8 cellular contexts compared by ENCODE assay signal in the genomic region with DNA sequence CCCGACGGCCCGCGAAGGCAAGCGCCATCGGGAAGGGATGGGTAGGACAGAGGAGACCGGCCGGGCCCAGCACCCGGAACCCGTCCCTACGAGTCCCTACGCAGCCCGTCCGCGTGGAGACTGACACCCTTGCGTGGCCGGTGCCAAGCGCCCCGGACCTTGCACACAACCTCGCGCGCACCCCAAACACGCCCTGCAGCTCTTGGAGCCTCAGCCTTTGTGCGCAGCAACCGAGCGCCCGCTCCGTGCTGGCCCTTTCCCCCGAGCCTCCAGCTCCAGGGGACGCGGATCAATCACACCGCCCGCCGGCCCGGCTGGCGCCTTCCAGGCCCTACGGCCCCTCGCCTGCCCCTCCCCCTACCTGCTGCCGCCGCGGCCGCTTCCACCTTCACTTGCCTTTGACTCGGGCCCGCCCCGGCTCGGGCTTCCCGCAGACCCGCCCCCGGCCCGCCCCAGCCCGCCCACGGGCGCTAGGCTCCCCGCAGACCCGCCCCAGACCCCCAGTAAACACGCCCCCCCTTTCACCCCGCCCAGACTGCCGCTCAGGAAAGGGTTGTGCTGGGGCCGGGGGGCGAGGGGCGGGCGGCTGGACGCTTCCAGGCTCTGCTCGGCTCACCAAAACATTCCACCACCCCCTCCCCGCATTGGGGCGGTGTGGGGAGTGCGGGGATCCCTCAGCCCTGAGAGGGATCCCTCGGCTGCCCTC. TPM values are rescaled to one million over a fixed set of nuclear protein-coding genes. Genes with fewer than 3 reads are reported as not detected.
DNase-seq lines count a peak whose midpoint lies in the region; ATAC-seq and TF ChIP-seq lines count a peak whose summit lies in the region.

A gene (minus strand): TSS at position 394 of the 706 bp plus-strand sequence. CDS start 1,746 bp downstream, outside the sequence.

- peak in 2 of 4 donors; percentile 50 to 51 for TF ChIP-seq POLR2A in upper lobe of left lung (IDR thresholded peaks at IDR 0.05)

- CTCF ChIA-PET in T-cell (lab: Charles Lee): interaction anchor here in 1 of 2 donors (0.5 kb wide), 1 partner anchor 84 kb away, joined by 3 read pairs; no protein-coding TSS in a partner anchor

- peaks cover 11% of the 10 kb centered on the region for H3K36me3 Mint-ChIP-seq in T-cell

- peak within 1 kb of the TSS; percentile 87 to 91 (median 89) for H3K4me3 Mint-ChIP-seq in T-cell

- DNase-seq in CD1c-positive myeloid dendritic cell (ENCODE audit: extremely low spot score): peak; percentile 51
- peak; percentile 49 for DNase-seq in HPDE6-E6E7 (ENCODE audit: extremely low spot score)
- peak; percentile 54 to 83 (median 72) for DNase-seq in T-cell
- peak; percentile 72 for DNase-seq in right atrium auricular region (ENCODE audit: low spot score)
- DNase-seq in putamen (ENCODE audit: low spot score): peak; percentile 84
- peak; percentile 85 to 95 for DNase-seq in upper lobe of left lung

- peaks cover 0 to 38% of the 10 kb centered on the region in 2 donors for H3K4me1 ChIP-seq in right atrium auricular region
- peaks cover 29 to 36% (median 30%) of the 10 kb centered on the region in 4 donors for H3K4me1 ChIP-seq in upper lobe of left lung

- H3K27me3 Mint-ChIP-seq in T-cell: peaks cover 0 to 2% of the 10 kb centered on the region in 2 donors

- peaks cover 18 to 25% (median 18%) of the 10 kb centered on the region in 3 donors for H3K4me1 Mint-ChIP-seq in T-cell

- peak; percentile 91 to 94 (median 93) for ATAC-seq in T-cell (replicated peaks in 1 of 4)
- ATAC-seq in upper lobe of left lung (ENCODE audit: low FRiP score in 2 of 2): peak; percentile 81 to 90
- ATAC-seq in GM21786 (IDR thresholded peaks at IDR 0.05; ENCODE audit: unreplicated experiment): no peak

- H3K27me3 ChIP-seq in right atrium auricular region: no peaks in the 10 kb centered on the region
- peaks cover 0 to 8% (median 1%) of the 10 kb centered on the region in 4 donors for H3K27me3 ChIP-seq in upper lobe of left lung

- no peaks in the 10 kb centered on the region for H3K9me3 Mint-ChIP-seq in T-cell

- H3K27ac ChIP-seq in adipose tissue (ENCODE audit: low read depth, low read length) (no peak within 1 kb of the TSS), right atrium auricular region (peak within 1 kb of the TSS; percentile 96 to 98), upper lobe of left lung (peak within 1 kb of the TSS; percentile 80 to 93 (median 88))

- no peak for TF ChIP-seq CTCF in right atrium auricular region (IDR thresholded peaks at IDR 0.05)
- peak in 1 of 6 experiments; percentile 11 for TF ChIP-seq CTCF in upper lobe of left lung (IDR thresholded peaks at IDR 0.05)

- WGBS in adipose tissue, 3 donors: 0 to 1% (median 1%) methylated on average over 54 to 68 of the region's 68 CpGs
- WGBS in upper lobe of left lung, 2 donors: 0 to 7% methylated on average over 6 to 7 of the region's 68 CpGs

- peak within 1 kb of the TSS; percentile 48 to 86 for H3K27ac Mint-ChIP-seq in T-cell

- H3K36me3 ChIP-seq in right atrium auricular region (peaks cover 23% of the 10 kb centered on the region), upper lobe of left lung (peaks cover 0 to 22% (median 2%) of the 10 kb centered on the region in 4 donors)

- no peak for TF ChIP-seq EP300 in upper lobe of left lung (IDR thresholded peaks at IDR 0.05)

- POLR2A ChIA-PET in T-cell (lab: Charles Lee): interaction anchor here in 1 of 2 donors (0.6 kb wide), 1 partner anchor 21 kb away, joined by 4 read pairs; no protein-coding TSS in a partner anchor

- H3K4me3 ChIP-seq in right atrium auricular region: peak within 1 kb of the TSS; percentile 85 to 89
- H3K4me3 ChIP-seq in upper lobe of left lung: peak within 1 kb of the TSS; percentile 60 to 89 (median 76)

- H3K9me3 ChIP-seq in right atrium auricular region (no peaks in the 10 kb centered on the region), upper lobe of left lung (no peaks in the 10 kb centered on the region)

RNA-seq across cellular contexts. Expression of the gene that starts here (rescaled TPM):
- total RNA-seq in T-cell (10 to 100 TPM; 26.1 to 28.2 (median 27.1) TPM), right atrium auricular region (100 to 1,000 TPM; 335 to 360 TPM), upper lobe of left lung (100 to 1,000 TPM in 2 of 6 donors, 10 to 100 TPM in 4; 69.7 to 280 (median 90.8) TPM)
- polyA plus RNA-seq in adipose tissue: 100 to 1,000 TPM in 2 of 3 donors, 10 to 100 TPM in 1; 61.2 to 335 (median 162) TPM
